Comparison of ENCODE assay signal across 20 cellular contexts in genomic region chr5:76524872-76525271, GRCh38.
DNase-seq lines count a peak whose midpoint lies in the region; ATAC-seq, FAIRE-seq and TF ChIP-seq lines count a peak whose summit lies in the region.
"Had no signal": no experiment of that assay in that cellular context is flagged by ENCODE, and none has a peak within 500 bp of the region (broad histone marks: within the 10 kb centered on the region; RNA-seq: fewer than 3 reads in every experiment).

No MANE protein-coding gene starts in this region.

- H3K4me1 ChIP-seq in H1 (replicated peaks in 1 of 4; ENCODE audit: control insufficient read depth in 3 of 4, insufficient read depth in 4 of 4, low read length in 3 of 4) = peaks cover 0 to 17% (median 14%) of the 10 kb centered on the region in 4 experiments; a peak in 5 of 7 replicates
- H3K4me1 ChIP-seq: left ventricle myocardium inferior had no signal

- no peaks in the 10 kb centered on the region for H3K27me3 ChIP-seq in H1 (replicated peaks in 1 of 4; ENCODE audit: control insufficient read depth in 3 of 4, extremely low read depth in 1 of 4, insufficient read depth in 3 of 4, low read length in 3 of 4)
- H3K27me3 ChIP-seq: breast epithelium had no signal

- no peak for TF ChIP-seq CTCF in H1 (IDR thresholded peaks at IDR 0.05; ENCODE audit: control extremely low read depth in 1 of 3, insufficient read depth in 1 of 3, low read depth in 1 of 3, low read length in 3 of 3)

- no peak overlapping the region for H4K91ac ChIP-seq in H1 (replicated peaks; ENCODE audit: insufficient read length, low read length)

- H2AK5ac ChIP-seq in H1 (ENCODE audit: low read depth, low read length) = 0 out of 2 replicates have a peak overlapping the region, but pooled peaks have one; percentile 11

- H3K27me3 Mint-ChIP-seq in activated T-cell treated with anti-CD3 and anti-CD28 coated beads, Interleukin-2, amount 50 U/mL, for 72 hours (ENCODE audit: low read depth) = no peaks in the 10 kb centered on the region
- no peaks in the 10 kb centered on the region for H3K27me3 Mint-ChIP-seq in activated CD4-positive, alpha-beta T cell treated with anti-CD3 and anti-CD28 coated beads for 36 hours
- H3K27me3 Mint-ChIP-seq: activated B cell treated with CpG ODN at 0.5 μM for 24 hours had no signal

- intact Hi-C loops in activated CD4-positive, alpha-beta T cell treated with anti-CD3 and anti-CD28 coated beads for 36 hours (cut with DNase I, micrococcal nuclease) = no loop called here

- peak overlapping the region; percentile 39 to 61 for H3K4me2 ChIP-seq in H1 (ENCODE audit: insufficient read depth in 1 of 2, low read depth in 2 of 2, low read length in 2 of 2)
- H3K4me2 ChIP-seq: KMS-11 had no signal

- H2BK120ac ChIP-seq in H1 (replicated peaks; ENCODE audit: low read depth, low read length) = peak overlapping the region; percentile 7

- no peak overlapping the region for H3K56ac ChIP-seq in H1 (replicated peaks; ENCODE audit: insufficient read length, low read depth, low read length)

- no peak for ATAC-seq in activated T-cell treated with anti-CD3 and anti-CD28 coated beads, Interleukin-2, amount 50 U/mL, for 72 hours (replicated peaks in 1 of 2)
- ATAC-seq in HG03045 (IDR thresholded peaks at IDR 0.05; ENCODE audit: unreplicated experiment) = no peak
- ATAC-seq in activated CD4-positive, alpha-beta T cell treated with anti-CD3 and anti-CD28 coated beads for 36 hours = no peak

- WGBS in H1 (ENCODE audit: extremely low coverage in 1 of 2, insufficient coverage in 1 of 2, insufficient read length in 1 of 2, insufficient replicate concordance in 2 of 2, low coverage in 1 of 2, low lambda C conversion rate in 2 of 2, missing lambda C conversion rate in 1 of 2), 2 experiments = 22% methylated on average over 2 of the region's 2 CpGs; no CpG with 5 or more reads in 1 of the 2 experiments

- peaks cover 0 to 1% of the 10 kb centered on the region in 2 donors for H3K9me3 Mint-ChIP-seq in activated T-cell treated with anti-CD3 and anti-CD28 coated beads, Interleukin-2, amount 50 U/mL, for 72 hours
- H3K9me3 Mint-ChIP-seq in activated CD4-positive, alpha-beta T cell treated with anti-CD3 and anti-CD28 coated beads for 36 hours (ENCODE audit: low read depth) = peaks cover 4% of the 10 kb centered on the region
- H3K9me3 Mint-ChIP-seq: activated B cell treated with CpG ODN at 0.5 μM for 24 hours, CD14-positive monocyte, type B pancreatic cell had no signal

- peaks cover 0 to 4% of the 10 kb centered on the region in 2 donors for H3K36me3 Mint-ChIP-seq in activated T-cell treated with anti-CD3 and anti-CD28 coated beads, Interleukin-2, amount 50 U/mL, for 72 hours (ENCODE audit: insufficient read depth in 2 of 2)
- peaks cover 9% of the 10 kb centered on the region for H3K36me3 Mint-ChIP-seq in activated CD4-positive, alpha-beta T cell treated with anti-CD3 and anti-CD28 coated beads for 36 hours (ENCODE audit: low read depth)
- H3K36me3 Mint-ChIP-seq: type B pancreatic cell had no signal

- POLR2A ChIA-PET in H1 (lab: Charles Lee; ENCODE audit: partially characterized antibody) = interaction anchor here (0.6 to 0.9 kb wide), 4 partner anchors 11 to 1515 kb away, joined by 3 read pairs; no protein-coding TSS in a partner anchor
- POLR2A ChIA-PET in activated CD4-positive, alpha-beta T cell treated with anti-CD3 and anti-CD28 coated beads for 36 hours (lab: Charles Lee) = no interaction called here

- no peaks in the 10 kb centered on the region for H3K9me3 ChIP-seq in H1 (ENCODE audit: insufficient read depth in 2 of 2, low read depth in 1 of 2, low read length in 1 of 2)
- H3K9me3 ChIP-seq: breast epithelium, left ventricle myocardium inferior had no signal

- H3K36me3 ChIP-seq in H1 (ENCODE audit: control insufficient read depth in 2 of 4, insufficient read depth in 4 of 4, low read length in 3 of 4) = no peaks in the 10 kb centered on the region
- H3K36me3 ChIP-seq: breast epithelium, left ventricle myocardium inferior had no signal

- FAIRE-seq in H1 (lab: Jason Lieb, UNC) = peak; percentile 52

- TF ChIP-seq EP300 in H1 (IDR thresholded peaks at IDR 0.05; ENCODE audit: borderline replicate concordance in 1 of 2, low read depth in 2 of 2, low read length in 2 of 2) = no peak

- H4K8ac ChIP-seq in H1 (ENCODE audit: extremely low read depth, insufficient read depth, low read length) = no peak overlapping the region

- peak overlapping the region in 1 of 4 experiments; percentile 40; a peak in 2 of 8 replicates for H3K4me3 ChIP-seq in H1 (ENCODE audit: extremely low read depth in 1 of 4, insufficient read depth in 2 of 4, low read depth in 3 of 4, low read length in 4 of 4)
- no peak overlapping the region for H3K4me3 ChIP-seq in skeletal muscle cell (ENCODE audit: low read depth, low read length)
- H3K4me3 ChIP-seq: breast epithelium, left ventricle myocardium inferior had no signal

- no peak overlapping the region for H2AFZ ChIP-seq in H1 (ENCODE audit: low read length)

- peak overlapping the region; percentile 48 for H3K18ac ChIP-seq in H1 (ENCODE audit: extremely low read depth, low read length)

- H4K20me1 ChIP-seq in H1 (replicated peaks in 1 of 2; ENCODE audit: control insufficient read depth in 1 of 2, insufficient read depth in 2 of 2, low read length in 2 of 2) = no peaks in the 10 kb centered on the region

- H2BK15ac ChIP-seq in H1 (ENCODE audit: low read length) = no peak overlapping the region

- no peak overlapping the region for H3K27ac ChIP-seq in H1 (ENCODE audit: low read depth, low read length)
- H3K27ac ChIP-seq: breast epithelium, KMS-11, left ventricle myocardium inferior had no signal

- no peaks in the 10 kb centered on the region for H3K79me1 ChIP-seq in H1 (ENCODE audit: low read depth, low read length)

- H3K4me3 Mint-ChIP-seq in activated T-cell treated with anti-CD3 and anti-CD28 coated beads, Interleukin-2, amount 50 U/mL, for 72 hours = no peak overlapping the region
- no peak overlapping the region for H3K4me3 Mint-ChIP-seq in activated CD4-positive, alpha-beta T cell treated with anti-CD3 and anti-CD28 coated beads for 36 hours
- H3K4me3 Mint-ChIP-seq: activated B cell treated with CpG ODN at 0.5 μM for 24 hours, CD14-positive monocyte, type B pancreatic cell had no signal

- no peak overlapping the region; the same call in 1 of the 2 replicates for H2BK12ac ChIP-seq in H1 (ENCODE audit: low read depth, low read length)

- no peak overlapping the region for H3K14ac ChIP-seq in H1 (ENCODE audit: insufficient read length)

- H2BK5ac ChIP-seq in H1 (ENCODE audit: low read depth, low read length) = peak overlapping the region; percentile 62; the same call in 1 of the 2 replicates

- CTCF ChIA-PET in H1 (lab: Charles Lee; ENCODE audit: partially characterized antibody) = interaction anchor here (1.2 to 2.1 kb wide), 2 partner anchors 24 to 42 kb away, joined by 4 to 7 read pairs; no protein-coding TSS in a partner anchor
- CTCF ChIA-PET in activated CD4-positive, alpha-beta T cell treated with anti-CD3 and anti-CD28 coated beads for 36 hours (lab: Charles Lee) = interaction anchor here (0.6 to 3.7 kb wide), 6 partner anchors 8 to 63 kb away, joined by 3 to 19 read pairs (median 3); no protein-coding TSS in a partner anchor

- no peak overlapping the region for H3K23ac ChIP-seq in H1 (ENCODE audit: insufficient read length)

- no peak for DNase-seq in activated T-cell treated with anti-CD3 and anti-CD28 coated beads, Interleukin-2, amount 50 U/mL, for 72 hours
- no peak for DNase-seq in activated T-cell treated with anti-CD3 and anti-CD28 coated beads, Interleukin-2, amount 50 U/mL, for 48 hours
- DNase-seq in NCI-H82 treated with DMSO at 0.1 percent for 48 hours (lab: John Stamatoyannopoulos, UW; ENCODE audit: unreplicated experiment) (peak; percentile 70), H1 (ENCODE audit: low read depth in 1 of 2, low spot score in 2 of 2) (no peak), skeletal muscle cell (ENCODE audit: low read depth) (peak; percentile 44), cerebellar cortex (ENCODE audit: low spot score) (no peak)
- DNase-seq in activated CD4-positive, alpha-beta T cell treated with anti-CD3 and anti-CD28 coated beads for 36 hours = no peak
- DNase-seq: 8988T; activated B cell treated with CpG ODN at 0.5 μM for 24 hours; activated gamma-delta T cell treated with Interleukin-2 at 50 U/mL for 16 hours; effector CD8-positive, alpha-beta T cell; left ventricle myocardium inferior; NCI-H1105 treated with DMSO at 0.1 percent for 48 hours; posterior cingulate gyrus; stimulated activated naive CD4-positive, alpha-beta T cell had no signal

- no peak overlapping the region for H4K5ac ChIP-seq in H1 (ENCODE audit: insufficient read length, low read depth, low read length)

- H3K4me1 Mint-ChIP-seq in activated T-cell treated with anti-CD3 and anti-CD28 coated beads, Interleukin-2, amount 50 U/mL, for 72 hours (ENCODE audit: low read depth) = peaks cover 75% of the 10 kb centered on the region
- peaks cover 93% of the 10 kb centered on the region for H3K4me1 Mint-ChIP-seq in activated CD4-positive, alpha-beta T cell treated with anti-CD3 and anti-CD28 coated beads for 36 hours

- H3K23me2 ChIP-seq in H1 (ENCODE audit: low read depth, low read length) = 0 out of 2 replicates have a peak, but pooled peaks cover 2% of the 10 kb centered on the region

- no peak overlapping the region; a peak in 1 of 7 replicates for H3K9ac ChIP-seq in H1 (replicated peaks in 1 of 4; ENCODE audit: extremely low read depth in 1 of 4, low read depth in 3 of 4, low read length in 3 of 4)
- H3K9ac ChIP-seq: KMS-11 had no signal

- peaks cover 0 to 18% of the 10 kb centered on the region in 2 experiments; a peak in 3 of 4 replicates for H3K79me2 ChIP-seq in H1 (ENCODE audit: control insufficient read depth in 1 of 2, insufficient read depth in 2 of 2, low read length in 2 of 2)

- no peak for TF ChIP-seq POLR2A in H1 (IDR thresholded peaks at IDR 0.05; ENCODE audit: control extremely low read depth in 1 of 2, low read depth in 2 of 2, low read length in 2 of 2)

- peak overlapping the region; percentile 41 for H3K27ac Mint-ChIP-seq in activated T-cell treated with anti-CD3 and anti-CD28 coated beads, Interleukin-2, amount 50 U/mL, for 72 hours
- H3K27ac Mint-ChIP-seq in activated CD4-positive, alpha-beta T cell treated with anti-CD3 and anti-CD28 coated beads for 36 hours = no peak overlapping the region
- H3K27ac Mint-ChIP-seq: activated B cell treated with CpG ODN at 0.5 μM for 24 hours, type B pancreatic cell had no signal

- H2BK20ac ChIP-seq in H1 (ENCODE audit: low read length) = peak overlapping the region; percentile 67; the same call in 1 of the 2 replicates

- TF ChIP-seq RAD21 in H1 (IDR thresholded peaks at IDR 0.05 in 1 of 2, conservative IDR thresholded peaks at IDR 0.05 in 1 of 2; ENCODE audit: low read depth in 2 of 2, low read length in 2 of 2) = no peak

- H3K4ac ChIP-seq in H1 (replicated peaks; ENCODE audit: insufficient read length, low read depth, low read length) = peak overlapping the region; percentile 75

TF ChIP-seq in H1, 55 proteins besides CTCF, POLR2A, EP300 and RAD21 (continues in another document):
- TF ChIP-seq HDAC6 (IDR thresholded peaks at IDR 0.05; ENCODE audit: low read depth, low read length) = no peak
- TF ChIP-seq SRF (IDR thresholded peaks at IDR 0.05; ENCODE audit: low read depth, low read length) = no peak
- TF ChIP-seq TAF7 (optimal IDR thresholded peaks at IDR 0.05; ENCODE audit: borderline replicate concordance, low read depth, low read length) = no peak
- no peak for TF ChIP-seq SAP30 (IDR thresholded peaks at IDR 0.05; ENCODE audit: insufficient read depth, insufficient replicate concordance, low read length)

Comparison
In these comparisons a context has a peak if more than half of its experiments do, and no peak if none do; other contexts are left out.
1. DNase-seq: peak in NCI-H82 treated with DMSO at 0.1 percent for 48 hours (single experiment) and skeletal muscle cell (single experiment); none in activated T-cell treated with anti-CD3 and anti-CD28 coated beads, Interleukin-2, amount 50 U/mL, for 72 hours (0 of 2), activated T-cell treated with anti-CD3 and anti-CD28 coated beads, Interleukin-2, amount 50 U/mL, for 48 hours (0 of 2), H1 (0 of 2), activated CD4-positive, alpha-beta T cell treated with anti-CD3 and anti-CD28 coated beads for 36 hours (single experiment) and cerebellar cortex (single experiment).